In genomic region chr4:131304686-131305085, GRCh38 we compare ENCODE assay signal across 17 cellular contexts.
DNase-seq lines count a peak whose midpoint lies in the region; ATAC-seq and TF ChIP-seq lines count a peak whose summit lies in the region.
"Had no signal": no experiment of that assay in that cellular context is flagged by ENCODE, and none has a peak within 500 bp of the region (broad histone marks: within the 10 kb centered on the region; RNA-seq: fewer than 3 reads in every experiment).

No MANE protein-coding gene starts in this region.

- no peak overlapping the region for H3K4me3 ChIP-seq in breast epithelium
- H3K4me3 ChIP-seq in PC-3 (ENCODE audit: low read length): no peak overlapping the region
- H3K4me3 ChIP-seq in mammary epithelial cell (replicated peaks in 1 of 3; ENCODE audit: insufficient read depth in 1 of 3, low read depth in 2 of 3, low read length in 3 of 3): no peak overlapping the region
- H3K4me3 ChIP-seq: K562 had no signal

- no peak overlapping the region for H3K4me3 Mint-ChIP-seq in MCF 10A (ENCODE audit: unreplicated experiment)
- no peak overlapping the region for H3K4me3 Mint-ChIP-seq in progenitor cell of endocrine pancreas (ENCODE audit: low read depth)
- H3K4me3 Mint-ChIP-seq: T-cell had no signal

- H2AFZ ChIP-seq in PC-3 (ENCODE audit: low read length) (no peak overlapping the region), mammary epithelial cell (ENCODE audit: low read depth, low read length) (no peak overlapping the region)

- H3K27ac ChIP-seq in breast epithelium: no peak overlapping the region
- no peak overlapping the region for H3K27ac ChIP-seq in PC-3 (ENCODE audit: low read length)
- no peak overlapping the region for H3K27ac ChIP-seq in mammary epithelial cell (ENCODE audit: insufficient read depth, low read depth, low read length)
- H3K27ac ChIP-seq: 22Rv1, RWPE1 had no signal

- H3K27ac Mint-ChIP-seq in MCF 10A (ENCODE audit: low read depth, unreplicated experiment) (peak overlapping the region; percentile 14), progenitor cell of endocrine pancreas (peak overlapping the region; percentile 8)
- H3K27ac Mint-ChIP-seq: T-cell had no signal

- H3K4me2 ChIP-seq in PC-3 (ENCODE audit: low read length) (no peak overlapping the region), mammary epithelial cell (ENCODE audit: insufficient read depth, low read depth, low read length) (no peak overlapping the region)

- no peaks in the 10 kb centered on the region for H3K9me2 ChIP-seq in PC-3 (replicated peaks; ENCODE audit: low read length)

- no peaks in the 10 kb centered on the region for H3K9me3 Mint-ChIP-seq in MCF 10A (ENCODE audit: unreplicated experiment)
- H3K9me3 Mint-ChIP-seq in progenitor cell of endocrine pancreas (ENCODE audit: low read depth): no peaks in the 10 kb centered on the region

- ATAC-seq in PC-3 (no peak), HG02970 (IDR thresholded peaks at IDR 0.05; ENCODE audit: low FRiP score, unreplicated experiment) (no peak)
- ATAC-seq: K562, T-cell had no signal

- CTCF ChIA-PET in MCF 10A (lab: Yijun Ruan, JAX): no interaction called here
- CTCF ChIA-PET in PC-3 (lab: Charles Lee): no interaction called here
- CTCF ChIA-PET in mammary epithelial cell (lab: Charles Lee; ENCODE audit: low non-redundant PET): no interaction called here

- H3K4me1 Mint-ChIP-seq in MCF 10A (ENCODE audit: insufficient read depth, unreplicated experiment) (peaks cover 9% of the 10 kb centered on the region), progenitor cell of endocrine pancreas (ENCODE audit: low read depth) (no peaks in the 10 kb centered on the region)
- H3K4me1 Mint-ChIP-seq: T-cell had no signal

- 72% methylated on average over 2 of the region's 2 CpGs for WGBS in mammary epithelial cell (ENCODE audit: low coverage, missing lambda C conversion rate)

- in situ Hi-C loops in mammary epithelial cell (cut with MboI; ENCODE audit: low sequenced_read_pairs in 2 of 2): no loop called here

- H3K36me3 Mint-ChIP-seq in MCF 10A (ENCODE audit: insufficient read depth, unreplicated experiment) (no peaks in the 10 kb centered on the region), progenitor cell of endocrine pancreas (ENCODE audit: insufficient read depth) (no peaks in the 10 kb centered on the region)
- H3K36me3 Mint-ChIP-seq: T-cell had no signal

- dilution Hi-C loops in mammary epithelial cell (cut with HindIII; ENCODE audit: low sequenced_read_pairs): no loop called here

- peak; percentile 13 for DNase-seq in MCF 10A (ENCODE audit: unreplicated experiment)
- no peak for DNase-seq in breast epithelium (ENCODE audit: low spot score in 2 of 2)
- peak; percentile 23 for DNase-seq in PC-3
- peak; percentile 0 for DNase-seq in mammary epithelial cell
- no peak for DNase-seq in progenitor cell of endocrine pancreas (ENCODE audit: low spot score, unreplicated experiment)
- DNase-seq in kidney tubule cell (ENCODE audit: low spot score): no peak
- DNase-seq in Kasumi-1 (lab: John Stamatoyannopoulos, UW): no peak
- DNase-seq: MM.1S, NCI-H2029, NCI-H446, NCI-H526 treated with DMSO at 0.1 percent for 48 hours, SHP77, T-cell had no signal

- no peaks in the 10 kb centered on the region for H3F3A ChIP-seq in PC-3 (ENCODE audit: low read length, unreplicated experiment)

- intact Hi-C loops in MCF 10A (cut with micrococcal nuclease) (no loop called here), breast epithelium (cut with DNase I; ENCODE audit: low total_unique reads) (no loop called here), PC-3 (cut with micrococcal nuclease) (no loop called here), mammary epithelial cell (cut with micrococcal nuclease) (no loop called here)

- H3K27me3 ChIP-seq in breast epithelium (no peaks in the 10 kb centered on the region), PC-3 (ENCODE audit: low read length) (no peaks in the 10 kb centered on the region), mammary epithelial cell (ENCODE audit: insufficient read depth, low read length) (no peaks in the 10 kb centered on the region)

- POLR2A ChIA-PET in MCF 10A (lab: Yijun Ruan, JAX): no interaction called here
- POLR2A ChIA-PET in PC-3 (lab: Charles Lee; ENCODE audit: unreplicated experiment): no interaction called here

- H3K79me2 ChIP-seq in PC-3 (ENCODE audit: low read length): no peaks in the 10 kb centered on the region
- no peaks in the 10 kb centered on the region for H3K79me2 ChIP-seq in mammary epithelial cell (ENCODE audit: insufficient read depth, low read length)

- H3K4me1 ChIP-seq in breast epithelium (no peaks in the 10 kb centered on the region), PC-3 (ENCODE audit: insufficient read depth, low read length) (no peaks in the 10 kb centered on the region), mammary epithelial cell (ENCODE audit: insufficient read depth, low read length) (no peaks in the 10 kb centered on the region)

- H4K20me1 ChIP-seq in PC-3 (ENCODE audit: low read length) (no peaks in the 10 kb centered on the region), mammary epithelial cell (ENCODE audit: insufficient read depth, low read length) (no peaks in the 10 kb centered on the region)

- no peak for TF ChIP-seq POLR2A in breast epithelium (IDR thresholded peaks at IDR 0.05)

- H3K36me3 ChIP-seq in breast epithelium (no peaks in the 10 kb centered on the region), PC-3 (ENCODE audit: low read depth, low read length) (no peaks in the 10 kb centered on the region), mammary epithelial cell (ENCODE audit: insufficient read depth, low read length) (no peaks in the 10 kb centered on the region)

- H3K9me3 ChIP-seq in breast epithelium: no peaks in the 10 kb centered on the region
- no peaks in the 10 kb centered on the region for H3K9me3 ChIP-seq in PC-3 (ENCODE audit: low read length)
- H3K9me3 ChIP-seq in mammary epithelial cell (replicated peaks; ENCODE audit: insufficient read depth, low read length): no peaks in the 10 kb centered on the region

- H3K27me3 Mint-ChIP-seq in MCF 10A (ENCODE audit: insufficient read depth, unreplicated experiment): no peaks in the 10 kb centered on the region
- H3K27me3 Mint-ChIP-seq in progenitor cell of endocrine pancreas: no peaks in the 10 kb centered on the region
- H3K27me3 Mint-ChIP-seq: T-cell had no signal

- H3K9ac ChIP-seq in PC-3 (ENCODE audit: low read length) (no peak overlapping the region), mammary epithelial cell (ENCODE audit: insufficient read depth, low read length) (no peak overlapping the region)

- TF ChIP-seq CTCF in MCF 10A (IDR thresholded peaks at IDR 0.05; ENCODE audit: unreplicated experiment) (no peak), breast epithelium (IDR thresholded peaks at IDR 0.05) (no peak), PC-3 (conservative IDR thresholded peaks at IDR 0.05; ENCODE audit: low read depth, low read length) (no peak), mammary epithelial cell (conservative IDR thresholded peaks at IDR 0.05 in 1 of 2, IDR thresholded peaks at IDR 0.05 in 1 of 2; ENCODE audit: extremely low read depth in 1 of 2, insufficient read depth in 1 of 2, low read depth in 1 of 2, low read length in 2 of 2) (no peak), progenitor cell of endocrine pancreas (IDR thresholded peaks at IDR 0.05; ENCODE audit: unreplicated experiment) (no peak)

- BruUV-seq in MCF 10A (replicated peaks; lab: Mats Ljungman, UMichigan) (no TSS peak), PC-3 (replicated peaks; lab: Mats Ljungman, UMichigan) (no TSS peak), mammary epithelial cell (replicated peaks; lab: Mats Ljungman, UMichigan) (no TSS peak)

Comparison
In these comparisons a context has a peak if more than half of its experiments do, and no peak if none do; other contexts are left out.
1. DNase-seq: peak in MCF 10A (single experiment), PC-3 (single experiment) and mammary epithelial cell (single experiment); none in breast epithelium (0 of 2), progenitor cell of endocrine pancreas (single experiment), kidney tubule cell (single experiment) and Kasumi-1 (0 of 2).